19 cellular contexts compared by ENCODE assay signal in the genomic region with DNA sequence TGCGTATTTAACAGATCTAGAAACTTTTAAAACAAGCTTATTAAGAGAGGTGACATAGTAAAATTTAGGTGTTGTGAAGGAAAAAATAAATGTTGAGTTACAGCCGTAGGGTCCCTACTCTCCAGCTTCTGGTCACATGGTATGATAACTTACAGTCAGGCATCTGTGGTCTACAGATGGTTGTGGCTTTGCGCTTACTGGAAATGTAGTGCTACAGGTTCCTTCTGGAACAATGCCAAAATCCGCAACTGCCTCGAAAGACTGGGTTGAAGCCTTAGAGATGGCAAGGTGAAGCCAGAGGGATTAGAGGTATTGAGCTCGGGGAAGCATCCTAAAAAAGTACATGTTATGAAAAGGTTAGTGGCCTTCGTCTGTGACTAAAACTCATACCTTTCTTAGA.
"Had no signal": no experiment of that assay in that cellular context is flagged by ENCODE, and none has a peak within 500 bp of the region (broad histone marks: within the 10 kb centered on the region; RNA-seq: fewer than 3 reads in every experiment).

No MANE protein-coding gene starts in this region.

- ATAC-seq: activated naive CD4-positive, alpha-beta T cell treated with anti-CD3 and anti-CD28 coated beads, Interleukin-2, amount 50 U/mL, for 72 hours; body of pancreas; gastrocnemius medialis; left ventricle myocardium superior; psoas muscle had no signal

- DNase-seq: activated CD4-positive, alpha-beta T cell treated with anti-CD3 and anti-CD28 coated beads, Interleukin-2, amount 50 U/mL, for 1 hour; activated CD4-positive, CD25-positive, alpha-beta regulatory T cell; activated effector memory CD4-positive, alpha-beta T cell treated with Interleukin-2 at 50 U/mL for 16 hours; activated T-cell treated with anti-CD3 and anti-CD28 coated beads, Interleukin-2, amount 50 U/mL, for 1 hour; amniotic stem cell; body of pancreas; central memory CD4-positive, alpha-beta T cell; cortex of kidney; effector CD8-positive, alpha-beta T cell; gastrocnemius medialis; left ventricle myocardium superior; mesendoderm; nephron progenitor cell; psoas muscle; sigmoid colon; stimulated activated CD4-positive, alpha-beta T cell treated with anti-CD3 and anti-CD28 coated beads, Interleukin-2, amount 100 ng/mL, for 24 hours; stimulated activated naive CD4-positive, alpha-beta T cell treated with Interleukin-2 at 50 U/mL for 16 hours; trophoblast cell had no signal
